Comparison of ENCODE assay signal across 1 cellular context in genomic region chr11:765025-765801, GRCh38.
TF ChIP-seq lines count a peak whose summit lies in the region.

No MANE protein-coding gene starts in this region.

TF ChIP-seq in HEK293, 187 proteins besides CTCF, POLR2A, EP300 and RAD21 (continued from another document):
- TF ChIP-seq REST (tag by site-specific recombination; IDR thresholded peaks at IDR 0.05) (0 out of 2 replicates have a peak, but pooled peaks have one; percentile 21), INSM2 (tag by site-specific recombination; IDR thresholded peaks at IDR 0.05) (no peak), ZFHX2 (tag by site-specific recombination; conservative IDR thresholded peaks at IDR 0.05) (0 out of 2 replicates have a peak, but pooled peaks have one; percentile 16), PATZ1 (tag by site-specific recombination; IDR thresholded peaks at IDR 0.05) (peak; percentile 20; the same call in 1 of the 2 replicates), SETDB1 (IDR thresholded peaks at IDR 0.05; ENCODE audit: insufficient read length, low read length) (no peak), ZNF654 (tag by site-specific recombination; IDR thresholded peaks at IDR 0.05; ENCODE audit: low read depth) (peak; percentile 37), KLF9 (tag by site-specific recombination; IDR thresholded peaks at IDR 0.05; ENCODE audit: low read depth) (0 out of 2 replicates have a peak, but pooled peaks have one; percentile 24), ZNF16 (tag by site-specific recombination; IDR thresholded peaks at IDR 0.05; ENCODE audit: low read depth) (no peak), ZNF133 (tag by site-specific recombination; IDR thresholded peaks at IDR 0.05) (no peak), ZNF18 (tag by site-specific recombination; IDR thresholded peaks at IDR 0.05) (no peak), SP2 (tag by site-specific recombination; IDR thresholded peaks at IDR 0.05) (no peak), GLIS2 (tag by site-specific recombination; IDR thresholded peaks at IDR 0.05) (peak; percentile 43; the same call in 1 of the 2 replicates), ZNF600 (tag by site-specific recombination; IDR thresholded peaks at IDR 0.05) (peak; percentile 51), ZFP37 (tag by site-specific recombination; IDR thresholded peaks at IDR 0.05) (peak; percentile 18; the same call in 1 of the 2 replicates), ZNF121 (tag by site-specific recombination; IDR thresholded peaks at IDR 0.05) (no peak), ZNF670 (tag by site-specific recombination; IDR thresholded peaks at IDR 0.05; ENCODE audit: low read depth) (no peak)
